ENCODE assay signal across 12 cellular contexts in the genomic region with DNA sequence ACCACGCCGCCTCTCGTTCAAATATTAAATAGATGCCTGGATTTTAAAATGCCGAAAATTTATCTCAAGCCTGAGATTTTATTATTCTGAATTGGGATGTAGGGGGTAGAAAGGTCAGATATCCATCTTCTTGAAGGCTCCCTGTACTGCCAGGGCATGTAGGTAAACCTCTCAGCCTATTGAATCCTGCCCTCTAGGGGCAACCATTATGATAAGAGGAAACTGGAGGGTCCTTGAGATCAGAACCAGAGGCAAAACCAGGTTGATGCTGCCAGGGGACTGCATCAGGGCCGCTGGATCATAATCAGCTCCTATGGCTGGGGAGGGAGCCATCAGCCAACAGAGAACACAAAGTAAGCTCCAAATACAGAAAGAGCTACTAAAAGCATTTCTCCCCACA.
DNase-seq lines count a peak whose midpoint lies in the region; ATAC-seq and TF ChIP-seq lines count a peak whose summit lies in the region.
"Had no signal": no experiment of that assay in that cellular context is flagged by ENCODE, and none has a peak within 500 bp of the region (broad histone marks: within the 10 kb centered on the region; RNA-seq: fewer than 3 reads in every experiment).

No MANE protein-coding gene starts in this region.

- no peak for ATAC-seq in Right ventricle myocardium superior (ENCODE audit: poor library complexity)
- no peak for ATAC-seq in HG03108 (IDR thresholded peaks at IDR 0.05; ENCODE audit: unreplicated experiment)
- ATAC-seq in GM19351 (IDR thresholded peaks at IDR 0.05; ENCODE audit: unreplicated experiment): no peak
- no peak for ATAC-seq in GM21528 (IDR thresholded peaks at IDR 0.05; ENCODE audit: low FRiP score, unreplicated experiment)
- ATAC-seq: stimulated activated naive B cell treated with anti-CD40 and anti-IgM and Interleukin-4, amounts not matched to agents 10 μg/mL and 1 μg/mL and 100 μg/mL, for 72 hours had no signal

- no peaks in the 10 kb centered on the region for H3K9me3 ChIP-seq in left ventricle myocardium inferior (replicated peaks)

- peaks cover 22% of the 10 kb centered on the region for H3K4me1 ChIP-seq in left ventricle myocardium inferior

- no peak overlapping the region for H3K4me3 ChIP-seq in left ventricle myocardium inferior

- intact Hi-C loops in left ventricle myocardium inferior (cut with micrococcal nuclease) (no loop called here), Right ventricle myocardium superior (cut with DNase I) (loop anchor here (2.0 kb wide), 1 partner anchor 66 kb away; no protein-coding TSS in a partner anchor)

- H3K27me3 ChIP-seq in left ventricle myocardium inferior (ENCODE audit: low read depth): no peaks in the 10 kb centered on the region

- TF ChIP-seq CTCF in left ventricle myocardium inferior (IDR thresholded peaks at IDR 0.05; ENCODE audit: borderline replicate concordance) (peak; percentile 13), type B pancreatic cell (conservative IDR thresholded peaks at IDR 0.05) (peak; percentile 52)

- H3K9me3 Mint-ChIP-seq in type B pancreatic cell: no peaks in the 10 kb centered on the region
- H3K9me3 Mint-ChIP-seq: CD4-positive, CD25-positive, alpha-beta regulatory T cell; nephron; stimulated activated naive B cell treated with anti-CD40 and anti-IgM and Interleukin-4, amounts not matched to agents 10 μg/mL and 1 μg/mL and 100 μg/mL, for 72 hours had no signal

- no peak overlapping the region for H3K4me3 Mint-ChIP-seq in type B pancreatic cell
- H3K4me3 Mint-ChIP-seq: CD4-positive, CD25-positive, alpha-beta regulatory T cell; nephron; stimulated activated naive B cell treated with anti-CD40 and anti-IgM and Interleukin-4, amounts not matched to agents 10 μg/mL and 1 μg/mL and 100 μg/mL, for 72 hours had no signal

- peaks cover 3% of the 10 kb centered on the region for H3K4me1 Mint-ChIP-seq in type B pancreatic cell (ENCODE audit: unreplicated experiment)
- H3K4me1 Mint-ChIP-seq: stimulated activated naive B cell treated with anti-CD40 and anti-IgM and Interleukin-4, amounts not matched to agents 10 μg/mL and 1 μg/mL and 100 μg/mL, for 72 hours had no signal

- H3K36me3 Mint-ChIP-seq in type B pancreatic cell: no peaks in the 10 kb centered on the region

- H3K36me3 ChIP-seq in left ventricle myocardium inferior: no peaks in the 10 kb centered on the region

- no peak overlapping the region for H3K27ac ChIP-seq in left ventricle myocardium inferior (replicated peaks)

- DNase-seq in left ventricle myocardium inferior (no peak), Right ventricle myocardium superior (no peak), NCI-H510A (lab: John Stamatoyannopoulos, UW) (peak; percentile 11), cerebellar cortex (ENCODE audit: low spot score) (peak; percentile 61), type B pancreatic cell (ENCODE audit: extremely low spot score, unreplicated experiment) (no peak)
- DNase-seq: CD4-positive, CD25-positive, alpha-beta regulatory T cell; kidney glomerular epithelial cell; stimulated activated naive B cell treated with anti-CD40 and anti-IgM and Interleukin-4, amounts not matched to agents 10 μg/mL and 1 μg/mL and 100 μg/mL, for 72 hours had no signal

- no peaks in the 10 kb centered on the region for H3K27me3 Mint-ChIP-seq in type B pancreatic cell
- H3K27me3 Mint-ChIP-seq: CD4-positive, CD25-positive, alpha-beta regulatory T cell; stimulated activated naive B cell treated with anti-CD40 and anti-IgM and Interleukin-4, amounts not matched to agents 10 μg/mL and 1 μg/mL and 100 μg/mL, for 72 hours had no signal

- no peak overlapping the region for H3K27ac Mint-ChIP-seq in type B pancreatic cell
- H3K27ac Mint-ChIP-seq: nephron; stimulated activated naive B cell treated with anti-CD40 and anti-IgM and Interleukin-4, amounts not matched to agents 10 μg/mL and 1 μg/mL and 100 μg/mL, for 72 hours had no signal

Comparison
In these comparisons a context has a peak if more than half of its experiments do, and no peak if none do; other contexts are left out.
1. DNase-seq: peak in NCI-H510A (single experiment) and cerebellar cortex (single experiment); none in left ventricle myocardium inferior (single experiment), Right ventricle myocardium superior (single experiment) and type B pancreatic cell (single experiment).